Comparison of ENCODE assay signal across 9 cellular contexts in genomic region chr16:81521141-81521626, GRCh38.
DNase-seq lines count a peak whose midpoint lies in the region; ATAC-seq, FAIRE-seq and TF ChIP-seq lines count a peak whose summit lies in the region.
"Had no signal": no experiment of that assay in that cellular context is flagged by ENCODE, and none has a peak within 500 bp of the region (broad histone marks: within the 10 kb centered on the region; RNA-seq: fewer than 3 reads in every experiment).

No MANE protein-coding gene starts in this region.

- H3K4me3 Mint-ChIP-seq in CD8-positive, alpha-beta T cell = peak overlapping the region; percentile 3

- H3K18ac ChIP-seq in H1 (ENCODE audit: extremely low read depth, low read length) = no peak overlapping the region

- no peak overlapping the region for H3K14ac ChIP-seq in H1 (ENCODE audit: insufficient read length)

- H2BK15ac ChIP-seq in H1 (ENCODE audit: low read length) = no peak overlapping the region

- no peak overlapping the region for H3K56ac ChIP-seq in H1 (replicated peaks; ENCODE audit: insufficient read length, low read depth, low read length)

- POLR2A ChIA-PET in CD8-positive, alpha-beta T cell (lab: Charles Lee) = interaction anchor here (0.9 to 1.3 kb wide), 2 partner anchors 13 to 95 kb away, joined by 5 to 6 read pairs; no protein-coding TSS in a partner anchor
- POLR2A ChIA-PET in H1 (lab: Charles Lee; ENCODE audit: partially characterized antibody) = interaction anchor here (0.7 to 1.8 kb wide), 2 partner anchors 9 to 134 kb away, joined by 6 to 7 read pairs; no protein-coding TSS in a partner anchor

- no peak for TF ChIP-seq RAD21 in H1 (IDR thresholded peaks at IDR 0.05 in 1 of 2, conservative IDR thresholded peaks at IDR 0.05 in 1 of 2; ENCODE audit: low read depth in 2 of 2, low read length in 2 of 2)

- H3K23me2 ChIP-seq in H1 (ENCODE audit: low read depth, low read length) = no peaks in the 10 kb centered on the region; the same call in 1 of the 2 replicates

- H3K4ac ChIP-seq in H1 (replicated peaks; ENCODE audit: insufficient read length, low read depth, low read length) = no peak overlapping the region

- peaks cover 23% of the 10 kb centered on the region for H3K79me1 ChIP-seq in H1 (ENCODE audit: low read depth, low read length)

- in situ Hi-C loops in ACHN (cut with HindIII; ENCODE audit: low pct_ligation_motif_present, low pct_unique_long_range_greater_than_20kb, low sequenced_read_pairs) = no loop called here

- H3K4me3 ChIP-seq in CD8-positive, alpha-beta T cell (ENCODE audit: low read depth, low read length) = no peak overlapping the region
- H3K4me3 ChIP-seq in H1 (ENCODE audit: extremely low read depth in 1 of 4, insufficient read depth in 2 of 4, low read depth in 3 of 4, low read length in 4 of 4) = no peak overlapping the region
- H3K4me3 ChIP-seq: SJSA1 had no signal

- H3K36me3 ChIP-seq in CD8-positive, alpha-beta T cell (ENCODE audit: insufficient read depth, low read length) = no peaks in the 10 kb centered on the region
- peaks cover 0 to 4% (median 2%) of the 10 kb centered on the region in 4 experiments; a peak in 1 of 8 replicates for H3K36me3 ChIP-seq in H1 (ENCODE audit: control insufficient read depth in 2 of 4, insufficient read depth in 4 of 4, low read length in 3 of 4)

- no peak overlapping the region for H3K23ac ChIP-seq in H1 (ENCODE audit: insufficient read length)

- 0 out of 2 replicates have a peak overlapping the region, but pooled peaks have one; percentile 35 for H4K8ac ChIP-seq in H1 (ENCODE audit: extremely low read depth, insufficient read depth, low read length)

- H3K27ac Mint-ChIP-seq in CD8-positive, alpha-beta T cell = peak overlapping the region; percentile 96

- intact Hi-C loops in CD8-positive, alpha-beta T cell (cut with DNase I, micrococcal nuclease) = loop anchor here (1.0 to 10.0 kb wide), 7 partner anchors 49 to 1134 kb away; partner anchors contain the start of gene CMIP (in 1 of the 2)

- 95% methylated on average over 19 of the region's 19 CpGs; no CpG with 5 or more reads in 1 of the 2 experiments for WGBS in H1 (ENCODE audit: extremely low coverage in 1 of 2, insufficient coverage in 1 of 2, insufficient read length in 1 of 2, insufficient replicate concordance in 2 of 2, low coverage in 1 of 2, low lambda C conversion rate in 2 of 2, missing lambda C conversion rate in 1 of 2), 2 experiments

- H3K27ac ChIP-seq in CD8-positive, alpha-beta T cell (ENCODE audit: low read depth, low read length) = peak overlapping the region; percentile 54
- H3K27ac ChIP-seq in H1 (ENCODE audit: low read depth, low read length) = no peak overlapping the region
- H3K27ac ChIP-seq: SJSA1 had no signal

- H4K20me1 ChIP-seq in H1 (replicated peaks in 1 of 2; ENCODE audit: control insufficient read depth in 1 of 2, insufficient read depth in 2 of 2, low read length in 2 of 2) = peaks cover 10 to 19% of the 10 kb centered on the region in 2 experiments

- H3K9me3 Mint-ChIP-seq in CD8-positive, alpha-beta T cell = no peaks in the 10 kb centered on the region

- H4K5ac ChIP-seq in H1 (ENCODE audit: insufficient read length, low read depth, low read length) = no peak overlapping the region

- H3K4me2 ChIP-seq in H1 (ENCODE audit: insufficient read depth in 1 of 2, low read depth in 2 of 2, low read length in 2 of 2) = no peak overlapping the region

- no peaks in the 10 kb centered on the region for H3K27me3 Mint-ChIP-seq in CD8-positive, alpha-beta T cell (ENCODE audit: low read depth)

- H3K9me3 ChIP-seq in CD8-positive, alpha-beta T cell (ENCODE audit: low read length) = no peaks in the 10 kb centered on the region
- no peaks in the 10 kb centered on the region for H3K9me3 ChIP-seq in H1 (ENCODE audit: insufficient read depth in 2 of 2, low read depth in 1 of 2, low read length in 1 of 2)
- H3K9me3 ChIP-seq: SJSA1 had no signal

- H2BK12ac ChIP-seq in H1 (ENCODE audit: low read depth, low read length) = no peak overlapping the region

- no peak for TF ChIP-seq POLR2A in H1 (IDR thresholded peaks at IDR 0.05; ENCODE audit: control extremely low read depth in 1 of 2, low read depth in 2 of 2, low read length in 2 of 2)

- TF ChIP-seq CTCF in CD8-positive, alpha-beta T cell (IDR thresholded peaks at IDR 0.05) = no peak
- no peak for TF ChIP-seq CTCF in H1 (IDR thresholded peaks at IDR 0.05; ENCODE audit: control extremely low read depth in 1 of 3, insufficient read depth in 1 of 3, low read depth in 1 of 3, low read length in 3 of 3)

- H2AK5ac ChIP-seq in H1 (ENCODE audit: low read depth, low read length) = no peak overlapping the region

- peaks cover 52% of the 10 kb centered on the region for H3K4me1 Mint-ChIP-seq in CD8-positive, alpha-beta T cell (ENCODE audit: low read depth)

- no peak for FAIRE-seq in H1 (lab: Jason Lieb, UNC)

- CTCF ChIA-PET in CD8-positive, alpha-beta T cell (lab: Charles Lee) = interaction anchor here (0.6 to 1.1 kb wide), 2 partner anchors 63 to 513 kb away, joined by 3 read pairs; no protein-coding TSS in a partner anchor
- CTCF ChIA-PET in H1 (lab: Charles Lee; ENCODE audit: partially characterized antibody) = interaction anchor here (0.6 to 1.3 kb wide), 5 partner anchors 36 to 119 kb away, joined by 3 read pairs; no protein-coding TSS in a partner anchor

- H3K9ac ChIP-seq in H1 (replicated peaks in 1 of 4; ENCODE audit: extremely low read depth in 1 of 4, low read depth in 3 of 4, low read length in 3 of 4) = no peak overlapping the region

- no peak overlapping the region for H2AFZ ChIP-seq in H1 (ENCODE audit: low read length)

- DNase-seq in CD8-positive, alpha-beta T cell = peak; percentile 74 to 89 (median 78)
- DNase-seq in activated CD4-positive, alpha-beta T cell treated with anti-CD3 and anti-CD28 coated beads, Interleukin-2, amount 50 U/mL, for 1 hour = peak; percentile 65
- DNase-seq in H1 (ENCODE audit: low read depth in 1 of 2, low spot score in 2 of 2) (no peak), NCI-H82 (lab: John Stamatoyannopoulos, UW) (no peak), ACHN (no peak)
- DNase-seq in stimulated activated CD8-positive, alpha-beta memory T cell treated with anti-CD3 and anti-CD28 coated beads, Interleukin-12 subunit alpha, Interleukin-12 subunit beta, amount 100 ng/mL, for 4 hours (ENCODE audit: low read depth) = peak; percentile 60

- no peak for TF ChIP-seq EP300 in H1 (IDR thresholded peaks at IDR 0.05; ENCODE audit: borderline replicate concordance in 1 of 2, low read depth in 2 of 2, low read length in 2 of 2)

- ATAC-seq in CD8-positive, alpha-beta T cell = peak; percentile 46
- ATAC-seq in HG03159 (IDR thresholded peaks at IDR 0.05; ENCODE audit: unreplicated experiment) (peak; percentile 72), HG02884 (IDR thresholded peaks at IDR 0.05; ENCODE audit: unreplicated experiment) (no peak)

- H3K4me1 ChIP-seq in CD8-positive, alpha-beta T cell (ENCODE audit: insufficient read depth, low read length) = peaks cover 35% of the 10 kb centered on the region
- H3K4me1 ChIP-seq in H1 (replicated peaks in 1 of 4; ENCODE audit: control insufficient read depth in 3 of 4, insufficient read depth in 4 of 4, low read length in 3 of 4) = peaks cover 0 to 3% (median 0%) of the 10 kb centered on the region in 4 experiments; a peak in 1 of 7 replicates

- no peak overlapping the region for H2BK5ac ChIP-seq in H1 (ENCODE audit: low read depth, low read length)

- no peaks in the 10 kb centered on the region for H3K27me3 ChIP-seq in CD8-positive, alpha-beta T cell (ENCODE audit: insufficient read depth, low read length)
- H3K27me3 ChIP-seq in H1 (replicated peaks in 1 of 4; ENCODE audit: control insufficient read depth in 3 of 4, extremely low read depth in 1 of 4, insufficient read depth in 3 of 4, low read length in 3 of 4) = no peaks in the 10 kb centered on the region
- H3K27me3 ChIP-seq: SJSA1 had no signal

- no peak overlapping the region for H2BK120ac ChIP-seq in H1 (replicated peaks; ENCODE audit: low read depth, low read length)

- no peak overlapping the region for H4K91ac ChIP-seq in H1 (replicated peaks; ENCODE audit: insufficient read length, low read length)

- H3K79me2 ChIP-seq in H1 (ENCODE audit: control insufficient read depth in 1 of 2, insufficient read depth in 2 of 2, low read length in 2 of 2) = peaks cover 0 to 79% of the 10 kb centered on the region in 2 experiments; a peak in 2 of 4 replicates

- H3K36me3 Mint-ChIP-seq in CD8-positive, alpha-beta T cell = peaks cover 16% of the 10 kb centered on the region

- no peak overlapping the region for H2BK20ac ChIP-seq in H1 (ENCODE audit: low read length)

TF ChIP-seq in H1, 55 proteins besides CTCF, POLR2A, EP300 and RAD21:
- no peak for TF ChIP-seq CEBPB (IDR thresholded peaks at IDR 0.05; ENCODE audit: low read depth, low read length)
- TF ChIP-seq TBP (IDR thresholded peaks at IDR 0.05; ENCODE audit: low read depth, low read length) = no peak
- no peak for TF ChIP-seq YY1 (IDR thresholded peaks at IDR 0.05; ENCODE audit: low read depth, low read length)
- no peak for TF ChIP-seq MAFK (IDR thresholded peaks at IDR 0.05; ENCODE audit: low read depth, low read length)
- TF ChIP-seq SRF (IDR thresholded peaks at IDR 0.05; ENCODE audit: low read depth, low read length) = no peak
- TF ChIP-seq BRCA1 (IDR thresholded peaks at IDR 0.05; ENCODE audit: low read depth, low read length) = no peak
- no peak for TF ChIP-seq RBBP5 (IDR thresholded peaks at IDR 0.05; ENCODE audit: borderline replicate concordance, low read depth, low read length)
- TF ChIP-seq RFX5 (IDR thresholded peaks at IDR 0.05; ENCODE audit: borderline replicate concordance, low read depth, low read length) = no peak
- no peak for TF ChIP-seq SIRT6 (IDR thresholded peaks at IDR 0.05; ENCODE audit: low read length)
- TF ChIP-seq CHD1 (IDR thresholded peaks at IDR 0.05; ENCODE audit: low read depth, low read length) = no peak
- TF ChIP-seq CBX8 (IDR thresholded peaks at IDR 0.05; ENCODE audit: borderline replicate concordance, low read depth, low read length) = no peak

Comparison
In these comparisons a context has a peak if more than half of its experiments do, and no peak if none do; other contexts are left out.
1. DNase-seq: peak in CD8-positive, alpha-beta T cell (7 of 7), activated CD4-positive, alpha-beta T cell treated with anti-CD3 and anti-CD28 coated beads, Interleukin-2, amount 50 U/mL, for 1 hour (single experiment) and stimulated activated CD8-positive, alpha-beta memory T cell treated with anti-CD3 and anti-CD28 coated beads, Interleukin-12 subunit alpha, Interleukin-12 subunit beta, amount 100 ng/mL, for 4 hours (single experiment); none in H1 (0 of 2), NCI-H82 (single experiment) and ACHN (single experiment).